8 cellular contexts compared by ENCODE assay signal in the genomic region with DNA sequence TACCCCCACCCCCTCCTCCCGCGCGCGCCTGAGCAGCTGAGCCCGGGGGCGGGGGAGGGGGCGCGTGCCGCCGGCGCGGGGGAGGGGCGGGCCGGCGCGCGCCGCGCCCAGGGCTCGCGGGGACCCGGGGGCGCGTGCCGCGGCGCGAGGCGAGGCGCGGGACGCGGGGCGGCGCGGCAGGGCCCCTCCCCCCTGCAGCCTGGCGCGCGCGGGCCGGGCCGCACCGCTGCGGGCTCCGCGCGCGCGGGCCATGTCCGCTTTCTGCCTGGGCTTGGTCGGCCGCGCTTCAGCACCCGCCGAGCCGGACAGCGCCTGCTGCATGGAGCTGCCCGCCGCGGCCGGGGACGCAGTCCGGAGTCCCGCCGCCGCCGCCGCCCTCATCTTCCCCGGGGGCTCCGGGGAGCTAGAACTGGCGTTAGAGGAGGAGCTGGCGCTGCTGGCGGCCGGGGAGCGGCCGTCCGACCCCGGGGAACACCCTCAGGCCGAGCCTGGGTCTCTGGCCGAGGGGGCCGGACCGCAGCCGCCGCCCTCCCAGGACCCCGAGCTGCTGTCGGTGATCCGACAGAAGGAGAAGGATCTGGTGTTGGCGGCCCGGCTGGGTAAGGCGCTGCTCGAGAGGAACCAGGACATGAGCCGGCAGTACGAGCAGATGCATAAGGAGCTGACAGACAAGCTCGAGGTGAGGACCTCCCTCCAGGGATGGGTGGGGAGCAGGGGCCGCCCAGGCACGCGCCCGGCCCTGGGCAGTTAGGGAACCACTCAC. TPM values are rescaled to one million over a fixed set of nuclear protein-coding genes. Genes with fewer than 3 reads are reported as not detected.
DNase-seq lines count a peak whose midpoint lies in the region; ATAC-seq and TF ChIP-seq lines count a peak whose summit lies in the region.

No MANE protein-coding gene starts in this region.

- H3K9me3 ChIP-seq in OCI-LY7 (ENCODE audit: low read length), result no peaks in the 10 kb centered on the region

- peaks cover 52% of the 10 kb centered on the region for H3K4me1 Mint-ChIP-seq in activated T-helper 1 cell treated with anti-CD3 and anti-CD28 coated beads, Interleukin-12 subunit alpha, Interleukin-12 subunit beta, Interleukin-2, Interleukin-4 antibody, amounts not matched to agents 30 ng/mL and 10 ng/mL and 1 ng/mL, durations not matched to agents 14 hours and 24 hours and 36 hours (ENCODE audit: low read depth)
- peaks cover 13 to 16% (median 14%) of the 10 kb centered on the region in 3 donors for H3K4me1 Mint-ChIP-seq in naive B cell

- no peaks in the 10 kb centered on the region for H3K9me2 ChIP-seq in OCI-LY7 (ENCODE audit: insufficient read depth, low read length)

- POLR2A ChIA-PET in OCI-LY7 (lab: Charles Lee), result interaction anchor here (0.6 to 2.5 kb wide), 5 partner anchors 14 to 212 kb away, joined by 3 to 9 read pairs (median 3); a partner anchor contains a TSS

- peak overlapping the region; percentile 94 for H3K4me3 Mint-ChIP-seq in activated T-helper 1 cell treated with anti-CD3 and anti-CD28 coated beads, Interleukin-12 subunit alpha, Interleukin-12 subunit beta, Interleukin-2, Interleukin-4 antibody, amounts not matched to agents 30 ng/mL and 10 ng/mL and 1 ng/mL, durations not matched to agents 14 hours and 24 hours and 36 hours
- peak overlapping the region; percentile 82 to 92 (median 86) for H3K4me3 Mint-ChIP-seq in naive B cell

- H3K9me3 Mint-ChIP-seq in activated T-helper 1 cell treated with anti-CD3 and anti-CD28 coated beads, Interleukin-12 subunit alpha, Interleukin-12 subunit beta, Interleukin-2, Interleukin-4 antibody, amounts not matched to agents 30 ng/mL and 10 ng/mL and 1 ng/mL, durations not matched to agents 14 hours and 24 hours and 36 hours, result no peaks in the 10 kb centered on the region
- H3K9me3 Mint-ChIP-seq in naive B cell, result no peaks in the 10 kb centered on the region

- no TSS peak for BruUV-seq in OCI-LY7 (replicated peaks; lab: Mats Ljungman, UMichigan)

- peak overlapping the region; percentile 95 for H3K27ac Mint-ChIP-seq in activated T-helper 1 cell treated with anti-CD3 and anti-CD28 coated beads, Interleukin-12 subunit alpha, Interleukin-12 subunit beta, Interleukin-2, Interleukin-4 antibody, amounts not matched to agents 30 ng/mL and 10 ng/mL and 1 ng/mL, durations not matched to agents 14 hours and 24 hours and 36 hours
- peak overlapping the region in 5 of 6 donors; percentile 24 to 94 (median 88) for H3K27ac Mint-ChIP-seq in naive B cell

- H3K27me3 Mint-ChIP-seq in activated T-helper 1 cell treated with anti-CD3 and anti-CD28 coated beads, Interleukin-12 subunit alpha, Interleukin-12 subunit beta, Interleukin-2, Interleukin-4 antibody, amounts not matched to agents 30 ng/mL and 10 ng/mL and 1 ng/mL, durations not matched to agents 14 hours and 24 hours and 36 hours (ENCODE audit: insufficient read depth), result peaks cover 6% of the 10 kb centered on the region
- peaks cover 0 to 9% (median 5%) of the 10 kb centered on the region in 3 donors for H3K27me3 Mint-ChIP-seq in naive B cell

- peaks cover 31% of the 10 kb centered on the region for H3K4me1 ChIP-seq in OCI-LY7 (ENCODE audit: insufficient read depth, low read length, poor library complexity, severe bottlenecking)

- peak; percentile 12 for DNase-seq in SKM-1 treated with dmso at 0.1 percent for 144 hours (lab: John Stamatoyannopoulos, UW; ENCODE audit: unreplicated experiment)
- no peak for DNase-seq in SKM-1 (lab: John Stamatoyannopoulos, UW; ENCODE audit: unreplicated experiment)
- DNase-seq in OCI-LY7 (ENCODE audit: low spot score), result peak; percentile 75
- DNase-seq in activated T-helper 1 cell treated with anti-CD3 and anti-CD28 coated beads, Interleukin-12 subunit alpha, Interleukin-12 subunit beta, Interleukin-2, Interleukin-4 antibody, amounts not matched to agents 30 ng/mL and 10 ng/mL and 1 ng/mL, durations not matched to agents 14 hours and 24 hours and 36 hours (ENCODE audit: low spot score), result peak; percentile 76
- DNase-seq in fibroblast of gingiva (ENCODE audit: low read depth), result peak; percentile 64
- peak; percentile 65 for DNase-seq in naive B cell
- peak; percentile 36 to 72 (median 56) for DNase-seq in stimulated activated naive CD4-positive, alpha-beta T cell (lab: John Stamatoyannopoulos, UW)

- TF ChIP-seq CTCF in OCI-LY7 (conservative IDR thresholded peaks at IDR 0.05; ENCODE audit: low read length), result no peak

- peak overlapping the region; percentile 72 for H3K4me3 ChIP-seq in OCI-LY7 (ENCODE audit: low read depth, low read length, poor library complexity, severe bottlenecking)

- H3K36me3 ChIP-seq in OCI-LY7 (ENCODE audit: insufficient read depth, low read length), result peaks cover 18% of the 10 kb centered on the region; the same call in 1 of the 2 replicates

- peak overlapping the region; percentile 62 for H3K27ac ChIP-seq in OCI-LY7 (ENCODE audit: low read depth, low read length, poor library complexity, severe bottlenecking)

- intact Hi-C loops in OCI-LY7 (cut with micrococcal nuclease; ENCODE audit: unreplicated experiment), result loop anchor here (1.0 kb wide), 1 partner anchor 98 kb away; no protein-coding TSS in a partner anchor
- intact Hi-C loops in activated T-helper 1 cell treated with anti-CD3 and anti-CD28 coated beads, Interleukin-12 subunit alpha, Interleukin-12 subunit beta, Interleukin-2, Interleukin-4 antibody, amounts not matched to agents 30 ng/mL and 10 ng/mL and 1 ng/mL, durations not matched to agents 14 hours and 24 hours and 36 hours (cut with micrococcal nuclease), result loop anchor here (1.0 kb wide), 2 partner anchors 112 to 212 kb away; a partner anchor contains a TSS

- H2AFZ ChIP-seq in OCI-LY7 (ENCODE audit: low read length), result no peak overlapping the region

- CTCF ChIA-PET in OCI-LY7 (lab: Charles Lee; ENCODE audit: unreplicated experiment), result interaction anchor here (0.9 kb wide), 1 partner anchor 39 kb away, joined by 3 read pairs; no protein-coding TSS in a partner anchor

- peak; percentile 38 for ATAC-seq in HG02973 (IDR thresholded peaks at IDR 0.05; ENCODE audit: unreplicated experiment)
- ATAC-seq in naive B cell (ENCODE audit: low read depth in 2 of 2), result peak; percentile 3 to 14

- H3K79me2 ChIP-seq in OCI-LY7 (ENCODE audit: insufficient read depth, low read depth, low read length), result peaks cover 23% of the 10 kb centered on the region; the same call in 1 of the 2 replicates

- H4K20me1 ChIP-seq in OCI-LY7 (ENCODE audit: insufficient read depth, low read length), result peaks cover 12% of the 10 kb centered on the region

- peaks cover 39% of the 10 kb centered on the region for H3K36me3 Mint-ChIP-seq in activated T-helper 1 cell treated with anti-CD3 and anti-CD28 coated beads, Interleukin-12 subunit alpha, Interleukin-12 subunit beta, Interleukin-2, Interleukin-4 antibody, amounts not matched to agents 30 ng/mL and 10 ng/mL and 1 ng/mL, durations not matched to agents 14 hours and 24 hours and 36 hours (ENCODE audit: low read depth)
- no peaks in the 10 kb centered on the region for H3K36me3 Mint-ChIP-seq in naive B cell

- H3K4me2 ChIP-seq in OCI-LY7 (ENCODE audit: low read length), result peak overlapping the region; percentile 89

RNA-seq across cellular contexts. Expression of a gene that starts 0.8 kb away (rescaled TPM):
- 6.5 and 7.1 TPM in 2 replicates for total RNA-seq in OCI-LY7 (2014; rRNA removed; shearing (Covaris generic))
- 19.9 and 22.6 TPM in 2 replicates for total RNA-seq in OCI-LY7 (2022)
- total RNA-seq in activated T-helper 1 cell treated with anti-CD3 and anti-CD28 coated beads, Interleukin-12 subunit alpha, Interleukin-12 subunit beta, Interleukin-2, Interleukin-4 antibody, amounts not matched to agents 30 ng/mL and 10 ng/mL and 1 ng/mL, durations not matched to agents 14 hours and 24 hours and 36 hours, result 136 and 140 TPM in 2 replicates
- under 1 TPM in 5 of 6 donors, not detected in 1; 0.12 to 0.40 (median 0.30) TPM for polyA plus RNA-seq in naive B cell (ENCODE audit: low read depth in 6 of 6)
